ENCODE assay signal across 28 cellular contexts in the genomic region with DNA sequence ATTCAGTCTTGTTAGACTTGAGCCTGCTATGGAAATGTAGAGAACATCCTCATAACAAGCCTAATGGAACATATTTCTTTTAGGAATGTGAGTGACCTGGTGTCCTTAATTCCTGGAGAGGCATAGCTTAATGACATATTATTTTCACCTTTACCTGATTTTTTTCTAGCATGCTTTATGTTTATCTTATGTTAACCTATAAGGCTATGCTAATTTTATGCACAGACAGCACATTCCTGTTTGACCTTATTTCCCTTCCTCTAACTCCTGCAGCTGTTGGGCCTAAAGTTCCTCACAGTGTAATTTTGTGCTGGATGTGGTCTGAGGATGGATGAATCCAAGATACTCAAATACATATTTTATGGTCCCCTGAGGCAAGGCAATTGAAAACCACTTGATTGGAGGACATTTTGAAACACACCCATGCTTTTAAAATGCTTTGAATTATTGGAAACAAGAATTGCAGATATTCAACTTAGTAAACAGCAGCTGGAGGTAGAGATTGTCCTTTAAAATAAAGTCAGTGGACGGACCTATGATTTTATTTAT.
"Had no signal": no experiment of that assay in that cellular context is flagged by ENCODE, and none has a peak within 500 bp of the region (broad histone marks: within the 10 kb centered on the region; RNA-seq: fewer than 3 reads in every experiment).

No MANE protein-coding gene starts in this region.

- H3K27ac ChIP-seq: esophagus muscularis mucosa, gastrocnemius medialis, lower lobe of right lung, parathyroid adenoma, right lobe of liver, tibial artery, WERI-Rb-1 had no signal

- H3K79me2 ChIP-seq: parathyroid adenoma had no signal

- DNase-seq: activated CD4-positive, alpha-beta T cell treated with anti-CD3 and anti-CD28 coated beads for 1 hour; activated CD4-positive, alpha-beta T cell treated with anti-CD3 and anti-CD28 coated beads, Interleukin-2, amount 50 U/mL, for 1 hour; activated CD8-positive, alpha-beta T cell treated with anti-CD3 and anti-CD28 coated beads, Interleukin-2, amount 10 ng/mL, durations not matched to agents 7 days and 5 days; activated gamma-delta T cell; aorta; central memory CD4-positive, alpha-beta T cell; effector memory CD4-positive, alpha-beta T cell; gastrocnemius medialis; head of caudate nucleus; hypothalamus; kidney; lower lobe of right lung; right lobe of liver; small intestine; stimulated activated CD4-positive, alpha-beta T cell treated with anti-CD3 and anti-CD28 coated beads, Interleukin-2, amount 100 ng/mL, for 24 hours; stimulated activated naive CD8-positive, alpha-beta T cell treated with anti-CD3 and anti-CD28 coated beads, Interleukin-15, amount 100 ng/mL, for 72 hours; T-helper 1 cell; tibial artery; WERI-Rb-1 had no signal

- H3K36me3 Mint-ChIP-seq: activated naive CD4-positive, alpha-beta T cell treated with anti-CD3 and anti-CD28 coated beads, Interleukin-2, amount 50 U/mL, for 24 hours; brain; stimulated activated effector memory CD8-positive, alpha-beta T cell treated with anti-CD3 and anti-CD28 coated beads, Interleukin-12 subunit alpha, Interleukin-12 subunit beta, amount 100 ng/mL, for 72 hours had no signal

- H3K9ac ChIP-seq: parathyroid adenoma had no signal

- H3K4me3 ChIP-seq: esophagus muscularis mucosa, gastrocnemius medialis, lower lobe of right lung, right lobe of liver, tibial artery had no signal

- H2AFZ ChIP-seq: parathyroid adenoma had no signal

- FAIRE-seq: colon, kidney, small intestine, urothelium cell line had no signal

- ATAC-seq: activated CD8-positive, alpha-beta T cell treated with anti-CD3 and anti-CD28 coated beads, Interleukin-2, amount 10 ng/mL, durations not matched to agents 7 days and 5 days; gastrocnemius medialis; lower lobe of right lung; right lobe of liver; stimulated activated effector memory CD8-positive, alpha-beta T cell treated with anti-CD3 and anti-CD28 coated beads, Interleukin-12 subunit alpha, Interleukin-12 subunit beta, amount 100 ng/mL, for 72 hours; stimulated activated naive CD8-positive, alpha-beta T cell treated with anti-CD3 and anti-CD28 coated beads, Interleukin-15, amount 100 ng/mL, for 72 hours had no signal

- H3K9me3 Mint-ChIP-seq: activated naive CD4-positive, alpha-beta T cell treated with anti-CD3 and anti-CD28 coated beads, Interleukin-2, amount 50 U/mL, for 24 hours; activated T-helper 1 cell treated with anti-CD3 and anti-CD28 coated beads, Interleukin-12 subunit alpha, Interleukin-12 subunit beta, Interleukin-2, Interleukin-4 antibody, amounts not matched to agents 30 ng/mL and 10 ng/mL and 1 ng/mL, durations not matched to agents 14 hours and 24 hours and 36 hours; brain; nephron; stimulated activated effector memory CD8-positive, alpha-beta T cell treated with anti-CD3 and anti-CD28 coated beads, Interleukin-12 subunit alpha, Interleukin-12 subunit beta, amount 100 ng/mL, for 72 hours; stimulated activated naive CD8-positive, alpha-beta T cell treated with anti-CD3 and anti-CD28 coated beads, Interleukin-15, amount 100 ng/mL, for 72 hours had no signal

- H3K36me3 ChIP-seq: esophagus muscularis mucosa, gastrocnemius medialis, lower lobe of right lung, right lobe of liver, tibial artery, WERI-Rb-1 had no signal

- H3K27me3 ChIP-seq: esophagus muscularis mucosa, gastrocnemius medialis, right lobe of liver, tibial artery had no signal

- H3K4me1 ChIP-seq: lower lobe of right lung, parathyroid adenoma, right lobe of liver, tibial artery had no signal

- H3K27ac Mint-ChIP-seq: activated CD8-positive, alpha-beta T cell treated with anti-CD3 and anti-CD28 coated beads, Interleukin-2, amount 10 ng/mL, durations not matched to agents 7 days and 5 days; activated naive CD4-positive, alpha-beta T cell treated with anti-CD3 and anti-CD28 coated beads, Interleukin-2, amount 50 U/mL, for 24 hours; activated T-helper 1 cell treated with anti-CD3 and anti-CD28 coated beads, Interleukin-12 subunit alpha, Interleukin-12 subunit beta, Interleukin-2, Interleukin-4 antibody, amounts not matched to agents 30 ng/mL and 10 ng/mL and 1 ng/mL, durations not matched to agents 14 hours and 24 hours and 36 hours; brain; nephron; stimulated activated effector memory CD8-positive, alpha-beta T cell treated with anti-CD3 and anti-CD28 coated beads, Interleukin-12 subunit alpha, Interleukin-12 subunit beta, amount 100 ng/mL, for 72 hours; stimulated activated naive CD8-positive, alpha-beta T cell treated with anti-CD3 and anti-CD28 coated beads, Interleukin-15, amount 100 ng/mL, for 72 hours had no signal

- H3K4me3 Mint-ChIP-seq: activated CD8-positive, alpha-beta T cell treated with anti-CD3 and anti-CD28 coated beads, Interleukin-2, amount 10 ng/mL, durations not matched to agents 7 days and 5 days; activated naive CD4-positive, alpha-beta T cell treated with anti-CD3 and anti-CD28 coated beads, Interleukin-2, amount 50 U/mL, for 24 hours; activated T-helper 1 cell treated with anti-CD3 and anti-CD28 coated beads, Interleukin-12 subunit alpha, Interleukin-12 subunit beta, Interleukin-2, Interleukin-4 antibody, amounts not matched to agents 30 ng/mL and 10 ng/mL and 1 ng/mL, durations not matched to agents 14 hours and 24 hours and 36 hours; brain; nephron; stimulated activated effector memory CD8-positive, alpha-beta T cell treated with anti-CD3 and anti-CD28 coated beads, Interleukin-12 subunit alpha, Interleukin-12 subunit beta, amount 100 ng/mL, for 72 hours; stimulated activated naive CD8-positive, alpha-beta T cell treated with anti-CD3 and anti-CD28 coated beads, Interleukin-15, amount 100 ng/mL, for 72 hours had no signal

- H3K27me3 Mint-ChIP-seq: brain had no signal

- H3K9me3 ChIP-seq: esophagus muscularis mucosa, gastrocnemius medialis, lower lobe of right lung, right lobe of liver, tibial artery had no signal

- H3K4me1 Mint-ChIP-seq: activated naive CD4-positive, alpha-beta T cell treated with anti-CD3 and anti-CD28 coated beads, Interleukin-2, amount 50 U/mL, for 24 hours; nephron; stimulated activated effector memory CD8-positive, alpha-beta T cell treated with anti-CD3 and anti-CD28 coated beads, Interleukin-12 subunit alpha, Interleukin-12 subunit beta, amount 100 ng/mL, for 72 hours had no signal
